ENCODE assay signal across 9 cellular contexts in the genomic region with DNA sequence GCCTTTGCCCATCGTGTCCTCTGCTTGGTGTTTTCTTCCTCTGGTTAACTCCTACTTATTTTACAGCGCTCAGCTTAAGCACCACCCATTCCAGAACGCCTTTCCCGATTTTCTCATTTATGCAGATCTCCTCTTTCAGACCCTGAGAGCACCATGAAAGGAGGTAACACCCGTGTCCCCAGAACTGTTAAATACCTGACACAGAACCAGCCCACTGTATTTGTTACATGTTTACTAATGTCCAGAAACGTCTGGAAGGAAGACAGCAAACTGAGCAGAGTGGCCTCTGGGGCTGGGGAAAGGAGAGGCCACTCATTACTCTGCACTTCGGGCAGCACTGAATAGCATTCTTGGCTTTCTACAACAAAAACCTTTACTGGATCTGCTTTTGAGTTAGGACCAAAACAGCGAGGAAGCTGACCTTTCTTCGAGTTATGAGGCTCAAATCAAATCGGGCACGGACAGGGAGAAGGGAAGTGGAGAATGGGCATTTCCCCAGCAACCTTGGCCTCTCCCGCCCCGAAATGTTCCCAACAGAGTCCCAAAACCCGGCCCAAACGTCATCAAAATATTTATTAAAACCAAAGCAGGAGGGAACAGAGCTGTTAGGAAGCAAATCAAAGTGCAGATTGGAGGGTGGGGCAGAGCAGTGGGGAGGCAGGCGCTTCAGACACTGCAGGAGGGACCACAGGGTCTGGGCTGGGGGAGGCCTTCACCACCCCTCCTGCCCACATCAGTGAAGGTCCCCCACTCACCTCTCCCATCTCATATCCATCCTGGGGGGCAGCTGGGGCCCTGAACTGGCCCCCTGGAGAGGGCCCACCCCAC. TPM values are rescaled to one million over a fixed set of nuclear protein-coding genes. Genes with fewer than 3 reads are reported as not detected.
DNase-seq lines count a peak whose midpoint lies in the region; ATAC-seq and TF ChIP-seq lines count a peak whose summit lies in the region.
"Had no signal": no experiment of that assay in that cellular context is flagged by ENCODE, and none has a peak within 500 bp of the region (broad histone marks: within the 10 kb centered on the region; RNA-seq: fewer than 3 reads in every experiment).

No MANE protein-coding gene starts in this region.

- RAD21 ChIA-PET in HCT116 (lab: Charles Lee; ENCODE audit: low non-redundant PET in 1 of 2, low total read pairs in 2 of 2, uncharacterized antibody in 2 of 2, unreplicated experiment in 2 of 2), result no interaction called here

- peak overlapping the region; percentile 49 to 85 for H3K4me3 ChIP-seq in HCT116 (replicated peaks in 1 of 2; ENCODE audit: low read depth in 1 of 2, low read length in 2 of 2)
- peak overlapping the region; percentile 78 for H3K4me3 ChIP-seq in left ventricle myocardium inferior
- H3K4me3 ChIP-seq in skin epidermis, result peak overlapping the region in 5 of 7 experiments; percentile 49 to 78 (median 58)

- peaks cover 32% of the 10 kb centered on the region for H3K4me1 Mint-ChIP-seq in activated B cell treated with CpG ODN at 0.5 μM for 24 hours

- H3K27ac ChIP-seq in HCT116 (ENCODE audit: low read depth, low read length), result peak overlapping the region; percentile 71
- H3K27ac ChIP-seq in left ventricle myocardium inferior (replicated peaks), result peak overlapping the region; percentile 93
- peak overlapping the region in 19 of 21 experiments; percentile 10 to 90 (median 70) for H3K27ac ChIP-seq in skin epidermis

- no peaks in the 10 kb centered on the region for H3K9me3 Mint-ChIP-seq in activated B cell treated with CpG ODN at 0.5 μM for 24 hours

- H3K27me3 ChIP-seq in HCT116 (ENCODE audit: insufficient read depth, low read length), result no peaks in the 10 kb centered on the region
- H3K27me3 ChIP-seq in left ventricle myocardium inferior (ENCODE audit: low read depth), result no peaks in the 10 kb centered on the region

- TF ChIP-seq CTCF in HCT116 (IDR thresholded peaks at IDR 0.05 in 2 of 3, conservative IDR thresholded peaks at IDR 0.05 in 1 of 3; ENCODE audit: borderline replicate concordance in 1 of 3, insufficient read depth in 1 of 3, low read depth in 2 of 3, low read length in 2 of 3), result no peak
- no peak for TF ChIP-seq CTCF in activated B cell treated with CpG ODN at 0.5 μM for 24 hours (IDR thresholded peaks at IDR 0.05)
- no peak for TF ChIP-seq CTCF in left ventricle myocardium inferior (IDR thresholded peaks at IDR 0.05; ENCODE audit: borderline replicate concordance)

- CTCF ChIA-PET in HCT116 (lab: Charles Lee) (no interaction called here), activated B cell treated with CpG ODN at 0.5 μM for 24 hours (lab: Charles Lee) (no interaction called here)

- no peaks in the 10 kb centered on the region for H3K27me3 Mint-ChIP-seq in activated B cell treated with CpG ODN at 0.5 μM for 24 hours

- no peaks in the 10 kb centered on the region for H3K9me3 ChIP-seq in HCT116 (ENCODE audit: control insufficient read depth in 1 of 2, insufficient read depth in 1 of 2, low read depth in 1 of 2, low read length in 2 of 2)
- no peaks in the 10 kb centered on the region for H3K9me3 ChIP-seq in left ventricle myocardium inferior (replicated peaks)

- no peaks in the 10 kb centered on the region for H4K20me1 ChIP-seq in HCT116 (ENCODE audit: insufficient read depth)

- intact Hi-C loops in HCT116 (cut with micrococcal nuclease), result no loop called here
- intact Hi-C loops in activated B cell treated with CpG ODN at 0.5 μM for 24 hours (cut with micrococcal nuclease), result no loop called here
- intact Hi-C loops in left ventricle myocardium inferior (cut with micrococcal nuclease), result no loop called here

- H3K9ac ChIP-seq in HCT116 (ENCODE audit: low read length), result peak overlapping the region; percentile 89; the same call in 1 of the 2 replicates

- peaks cover 15 to 24% of the 10 kb centered on the region in 2 experiments for H3K4me1 ChIP-seq in HCT116 (ENCODE audit: control insufficient read depth in 1 of 2, insufficient read depth in 2 of 2, low read length in 2 of 2)
- peaks cover 53% of the 10 kb centered on the region for H3K4me1 ChIP-seq in left ventricle myocardium inferior

- no peaks in the 10 kb centered on the region for H3K9me2 ChIP-seq in HCT116 (ENCODE audit: insufficient read depth)

- H3K4me2 ChIP-seq in HCT116 (ENCODE audit: low read length), result peak overlapping the region; percentile 96

- DNase-seq in HCT116 (ENCODE audit: low read depth, low spot score), result no peak
- DNase-seq in activated B cell treated with CpG ODN at 0.5 μM for 24 hours, result no peak
- no peak for DNase-seq in left ventricle myocardium inferior
- no peak for DNase-seq in HPDE6-E6E7 (ENCODE audit: extremely low spot score)
- no peak for DNase-seq in erythroblast (lab: John Stamatoyannopoulos, UW)
- DNase-seq: KG1 had no signal

- H3K4me3 Mint-ChIP-seq in activated B cell treated with CpG ODN at 0.5 μM for 24 hours, result peak overlapping the region; percentile 71

- H3K79me2 ChIP-seq in HCT116 (ENCODE audit: insufficient read depth, low read length), result peaks cover 26% of the 10 kb centered on the region; the same call in 1 of the 2 replicates

- BruUV-seq in HCT116 (replicated peaks; lab: Mats Ljungman, UMichigan), result no TSS peak

- H3K27ac Mint-ChIP-seq in activated B cell treated with CpG ODN at 0.5 μM for 24 hours, result no peak overlapping the region

- no peak for TF ChIP-seq RAD21 in HCT116 (IDR thresholded peaks at IDR 0.05; ENCODE audit: low read depth)

- no peaks in the 10 kb centered on the region for H3K36me3 Mint-ChIP-seq in activated B cell treated with CpG ODN at 0.5 μM for 24 hours (ENCODE audit: low read depth)

- H2AFZ ChIP-seq in HCT116 (ENCODE audit: low read depth, low read length, poor library complexity, severe bottlenecking), result no peak overlapping the region

- TF ChIP-seq POLR2A in HCT116 (IDR thresholded peaks at IDR 0.05; ENCODE audit: borderline replicate concordance, extremely low read depth, insufficient read depth, insufficient read length) (no peak), erythroblast (IDR thresholded peaks at IDR 0.05; ENCODE audit: low read length) (no peak)

- no peak for ATAC-seq in HCT116
- ATAC-seq in activated B cell treated with CpG ODN at 0.5 μM for 24 hours (ENCODE audit: low read depth), result no peak
- no peak for ATAC-seq in GM19351 (IDR thresholded peaks at IDR 0.05; ENCODE audit: unreplicated experiment)
- no peak for ATAC-seq in GM21447 (IDR thresholded peaks at IDR 0.05; ENCODE audit: unreplicated experiment)

- POLR2A ChIA-PET in HCT116 (lab: Charles Lee), result no interaction called here
- POLR2A ChIA-PET in activated B cell treated with CpG ODN at 0.5 μM for 24 hours (lab: Charles Lee), result interaction anchor here (1.6 to 2.3 kb wide), 2 partner anchors 8 to 10 kb away, joined by 4 to 12 read pairs; a partner anchor contains a TSS

- H3K36me3 ChIP-seq in HCT116 (ENCODE audit: control insufficient read depth in 1 of 2, insufficient read depth in 2 of 2, low read length in 2 of 2) (peaks cover 7 to 11% of the 10 kb centered on the region in 2 experiments; a peak in 3 of 4 replicates), left ventricle myocardium inferior (peaks cover 14% of the 10 kb centered on the region)

TF ChIP-seq in HCT116, 20 proteins besides CTCF, POLR2A, EP300 and RAD21:
- no peak for TF ChIP-seq JUND (IDR thresholded peaks at IDR 0.05)
TF ChIP-seq in HCT116: peak in this region for 0.

RNA-seq across cellular contexts. Expression of a gene that starts 1.1 kb away (rescaled TPM):
- 48.1 TPM for total RNA-seq in HCT116 (2021; ENCODE audit: unreplicated experiment)
- polyA plus RNA-seq in HCT116 (2012), result 27.2 and 28.1 TPM in 2 replicates
- 7.5 and 8.4 TPM in 2 replicates for total RNA-seq in activated B cell treated with CpG ODN at 0.5 μM for 24 hours
- 81.3 TPM for total RNA-seq in left ventricle myocardium inferior

RNA-seq across cellular contexts. Expression of a gene that starts 8.6 kb away (rescaled TPM):
- total RNA-seq in HCT116 (2021; ENCODE audit: unreplicated experiment) (0.22 TPM), activated B cell treated with CpG ODN at 0.5 μM for 24 hours (2.8 and 3.9 TPM in 2 replicates), left ventricle myocardium inferior (0.22 TPM)
- 0.06 and 0.07 TPM in 2 replicates for polyA plus RNA-seq in HCT116 (2012)

RNA-seq across cellular contexts. Expression of a gene that starts 10.8 kb away (rescaled TPM):
- total RNA-seq in HCT116 (2021; ENCODE audit: unreplicated experiment) (30.9 TPM), activated B cell treated with CpG ODN at 0.5 μM for 24 hours (6.7 and 8.9 TPM in 2 replicates), left ventricle myocardium inferior (1.2 TPM)
- polyA plus RNA-seq in HCT116 (2012), result 13.9 and 17.0 TPM in 2 replicates

RNA-seq across cellular contexts. Expression of a gene that starts 13.2 kb away (rescaled TPM):
- total RNA-seq in HCT116 (2021; ENCODE audit: unreplicated experiment), result 0.37 TPM
- polyA plus RNA-seq in HCT116 (2012), result 0.15 and 0.20 TPM in 2 replicates
- total RNA-seq in activated B cell treated with CpG ODN at 0.5 μM for 24 hours, result 0.20 and 0.27 TPM in 2 replicates
- total RNA-seq in left ventricle myocardium inferior, result not detected

RNA-seq across cellular contexts. Expression of a gene that starts 44.8 kb away (rescaled TPM):
- total RNA-seq in HCT116 (2021; ENCODE audit: unreplicated experiment) (9.6 TPM), activated B cell treated with CpG ODN at 0.5 μM for 24 hours (6.8 and 7.7 TPM in 2 replicates), left ventricle myocardium inferior (13.5 TPM)
- polyA plus RNA-seq in HCT116 (2012), result 7.8 and 10.9 TPM in 2 replicates
